ENCODE assay signal across 16 cellular contexts in genomic region chr5:106849266-106849665, GRCh38.
DNase-seq lines count a peak whose midpoint lies in the region; FAIRE-seq lines count a peak whose summit lies in the region.
"Had no signal": no experiment of that assay in that cellular context is flagged by ENCODE, and none has a peak within 500 bp of the region (broad histone marks: within the 10 kb centered on the region; RNA-seq: fewer than 3 reads in every experiment).

No MANE protein-coding gene starts in this region.

- peak; percentile 95 for FAIRE-seq in islet of Langerhans (lab: Jason Lieb, UNC)

- DNase-seq in DMS53 treated with DMSO at 0.1 percent for 48 hours (lab: John Stamatoyannopoulos, UW; ENCODE audit: unreplicated experiment) (peak; percentile 85), NCI-H748 (lab: John Stamatoyannopoulos, UW; ENCODE audit: unreplicated experiment) (peak; percentile 84), renal cortical epithelial cell (ENCODE audit: low read depth) (peak; percentile 44), superior temporal gyrus (ENCODE audit: extremely low spot score) (no peak)
- no peak for DNase-seq in stimulated activated CD8-positive, alpha-beta memory T cell treated with anti-CD3 and anti-CD28 coated beads, Interleukin-4, amount 100 ng/mL, for 48 hours
- DNase-seq in activated T-cell treated with anti-CD3 and anti-CD28 coated beads, Interleukin-2, amount 50 U/mL, for 1 hour, result no peak
- DNase-seq: CD4-positive, CD25-positive, alpha-beta regulatory T cell; DND-41; GM23248; NCI-H1092; NCI-H187 treated with DMSO at 0.1 percent for 48 hours; NCI-H510A treated with DMSO at 0.1 percent for 48 hours; OCI-M1; SHP77 treated with DMSO at 0.1 percent for 48 hours; T-helper 1 cell had no signal

Comparison
In these comparisons a context has a peak if more than half of its experiments do, and no peak if none do; other contexts are left out.
1. DNase-seq: peak in DMS53 treated with DMSO at 0.1 percent for 48 hours (single experiment), NCI-H748 (single experiment) and renal cortical epithelial cell (single experiment); none in stimulated activated CD8-positive, alpha-beta memory T cell treated with anti-CD3 and anti-CD28 coated beads, Interleukin-4, amount 100 ng/mL, for 48 hours (single experiment), activated T-cell treated with anti-CD3 and anti-CD28 coated beads, Interleukin-2, amount 50 U/mL, for 1 hour (single experiment) and superior temporal gyrus (single experiment).